ENCODE assay signal across 9 cellular contexts in genomic region chr17:7634384-7634783, GRCh38. TPM values are rescaled to one million over a fixed set of nuclear protein-coding genes. Genes with fewer than 3 reads are reported as not detected.
DNase-seq lines count a peak whose midpoint lies in the region; ATAC-seq and TF ChIP-seq lines count a peak whose summit lies in the region.
"Had no signal": no experiment of that assay in that cellular context is flagged by ENCODE, and none has a peak within 500 bp of the region (broad histone marks: within the 10 kb centered on the region; RNA-seq: fewer than 3 reads in every experiment).

No MANE protein-coding gene starts in this region.

- H3K9me3 ChIP-seq in A673 (ENCODE audit: low read depth, low read length, poor library complexity, severe bottlenecking), result no peaks in the 10 kb centered on the region
- H3K9me3 ChIP-seq in tibial nerve, result no peaks in the 10 kb centered on the region

- no peak for TF ChIP-seq EP300 in tibial nerve (IDR thresholded peaks at IDR 0.05)

- H3K36me3 ChIP-seq in A673 (ENCODE audit: insufficient read depth, low read length, poor library complexity, severe bottlenecking) (no peaks in the 10 kb centered on the region), tibial nerve (no peaks in the 10 kb centered on the region)

- no peaks in the 10 kb centered on the region for H3K27me3 ChIP-seq in A673 (replicated peaks; ENCODE audit: insufficient read depth, low read depth, low read length, poor library complexity)
- no peaks in the 10 kb centered on the region for H3K27me3 ChIP-seq in tibial nerve

- no peak for TF ChIP-seq POLR2A in tibial nerve (IDR thresholded peaks at IDR 0.05)

- DNase-seq in A673 (ENCODE audit: low spot score) (peak; percentile 57), SHP77 treated with DMSO at 0.1 percent for 48 hours (lab: John Stamatoyannopoulos, UW) (peak; percentile 37), glomerular visceral epithelial cell (ENCODE audit: extremely low spot score) (peak; percentile 41), tibial nerve (ENCODE audit: low spot score in 2 of 2) (peak in 1 of 2 donors; percentile 24), NCI-H128 (lab: John Stamatoyannopoulos, UW; ENCODE audit: unreplicated experiment) (no peak)
- DNase-seq: activated naive CD8-positive, alpha-beta T cell treated with anti-CD3 and anti-CD28 coated beads, Interleukin-2, amount 10 ng/mL, durations not matched to agents 7 days and 5 days had no signal

- intact Hi-C loops in A673 (cut with micrococcal nuclease; ENCODE audit: unreplicated experiment), result no loop called here

- no peak overlapping the region for H3K27ac ChIP-seq in A673 (ENCODE audit: low read depth, low read length, poor library complexity, severe bottlenecking)
- no peak overlapping the region for H3K27ac ChIP-seq in tibial nerve

- 18 to 28% methylated on average over 5 of the region's 5 CpGs for WGBS in tibial nerve, 2 donors

- H3K4me1 ChIP-seq in A673 (ENCODE audit: insufficient read depth, low read length, poor library complexity, severe bottlenecking) (no peaks in the 10 kb centered on the region), tibial nerve (no peaks in the 10 kb centered on the region)

- ATAC-seq in GM19467 (IDR thresholded peaks at IDR 0.05; ENCODE audit: unreplicated experiment) (no peak), GM21717 (IDR thresholded peaks at IDR 0.05; ENCODE audit: unreplicated experiment) (no peak)

- TF ChIP-seq CTCF in A673 (conservative IDR thresholded peaks at IDR 0.05; ENCODE audit: low read depth, low read length) (peak; percentile 54), GM12874 (IDR thresholded peaks at IDR 0.05; ENCODE audit: insufficient read depth, low read depth, low read length) (peak; percentile 32; the same call in 1 of the 2 replicates), tibial nerve (IDR thresholded peaks at IDR 0.05) (peak; percentile 18 to 39 (median 36))

- H3K4me3 ChIP-seq in A673 (ENCODE audit: low read depth, low read length, poor library complexity, severe bottlenecking) (no peak overlapping the region), tibial nerve (no peak overlapping the region)

- CTCF ChIA-PET in A673 (lab: Charles Lee), result no interaction called here

- POLR2A ChIA-PET in A673 (lab: Charles Lee; ENCODE audit: low non-redundant PET), result no interaction called here

- no TSS peak for BruUV-seq in A673 (replicated peaks; lab: Mats Ljungman, UMichigan)

RNA-seq across cellular contexts. Expression of gene SHBG, which starts 4.4 kb away (rescaled TPM):
- total RNA-seq in A673 (2021) (0.33 TPM in 1 of 2 replicates, not detected in the other), tibial nerve (1 to 10 TPM in 1 of 4 donors, under 1 TPM in 1, not detected in 2; 0.63 to 1.2 TPM)
- total RNA-seq: activated naive CD8-positive, alpha-beta T cell treated with anti-CD3 and anti-CD28 coated beads, Interleukin-2, amount 10 ng/mL, durations not matched to agents 7 days and 5 days had no signal

RNA-seq across cellular contexts. Expression of gene SAT2, which starts 6.8 kb away (rescaled TPM):
- total RNA-seq in A673 (2021) (61.7 and 79.3 TPM in 2 replicates), tibial nerve (100 to 1,000 TPM in 1 of 4 donors, 10 to 100 TPM in 3; 69.3 to 130 (median 82.0) TPM)

RNA-seq across cellular contexts. Expression of gene ATP1B2, which starts 16.3 kb away (rescaled TPM):
- total RNA-seq in A673 (2021), result 3.5 and 5.9 TPM in 2 replicates
- 1 to 10 TPM; 1.5 to 3.9 (median 1.9) TPM for total RNA-seq in tibial nerve

RNA-seq across cellular contexts. Expression of gene FXR2, which starts 19.7 kb away (rescaled TPM):
- 101 TPM in 2 replicates for total RNA-seq in A673 (2021)
- 10 to 100 TPM; 34.7 to 39.4 (median 36.7) TPM for total RNA-seq in tibial nerve

RNA-seq across cellular contexts. Expression of gene SOX15, which starts 44.5 kb away (rescaled TPM):
- total RNA-seq in A673 (2021) (0.87 and 1.3 TPM in 2 replicates), tibial nerve (1 to 10 TPM; 3.1 to 6.9 (median 5.0) TPM)
